Comparison of ENCODE assay signal across 9 cellular contexts in genomic region chr5:42990892-42991291, GRCh38. TPM values are rescaled to one million over a fixed set of nuclear protein-coding genes. Genes with fewer than 3 reads are reported as not detected.
A peak's percentile ranks its signal among the peaks of the same experiment; 100 is the strongest.
DNase-seq lines count a peak whose midpoint lies in the region; ATAC-seq and TF ChIP-seq lines count a peak whose summit lies in the region.
"Had no signal": no experiment of that assay in that cellular context is flagged by ENCODE, and none has a peak within 500 bp of the region (broad histone marks: within the 10 kb centered on the region; RNA-seq: fewer than 3 reads in every experiment).

No MANE protein-coding gene starts in this region.

- peaks cover 0 to 94% (median 66%) of the 10 kb centered on the region in 7 donors for H3K27me3 ChIP-seq in heart right ventricle

- H3K36me3 ChIP-seq in heart right ventricle = peaks cover 0 to 7% (median 0%) of the 10 kb centered on the region in 9 donors
- H3K36me3 ChIP-seq in urinary bladder (ENCODE audit: insufficient read depth) = no peaks in the 10 kb centered on the region

- H3K27ac ChIP-seq in heart right ventricle = peak overlapping the region; percentile 89 to 100 (median 96)
- no peak overlapping the region for H3K27ac ChIP-seq in urinary bladder (ENCODE audit: low read depth)

- no peak for TF ChIP-seq CTCF in heart right ventricle (IDR thresholded peaks at IDR 0.05)
- TF ChIP-seq CTCF in brain (conservative IDR thresholded peaks at IDR 0.05) = no peak

- H3K4me3 ChIP-seq in heart right ventricle = peak overlapping the region in 8 of 10 donors; percentile 53 to 76 (median 67)
- peak overlapping the region; percentile 52 for H3K4me3 ChIP-seq in urinary bladder (ENCODE audit: low read depth, low read length)

- no peaks in the 10 kb centered on the region for H3K36me3 Mint-ChIP-seq in brain
- H3K36me3 Mint-ChIP-seq in naive thymus-derived CD8-positive, alpha-beta T cell = peaks cover 7 to 17% (median 12%) of the 10 kb centered on the region in 3 donors

- H3K4me1 ChIP-seq in heart right ventricle (peaks cover 0 to 79% (median 16%) of the 10 kb centered on the region in 9 donors), urinary bladder (ENCODE audit: insufficient read depth) (no peaks in the 10 kb centered on the region)

- WGBS in heart right ventricle, 2 donors = 78 to 79% methylated on average over 4 of the region's 4 CpGs
- WGBS in urinary bladder = 93% methylated on average over 4 of the region's 4 CpGs

- POLR2A ChIA-PET in naive thymus-derived CD8-positive, alpha-beta T cell (lab: Charles Lee) = interaction anchor here (0.6 to 12.6 kb wide), 15 partner anchors 12 to 494 kb away, joined by 3 to 775 read pairs (median 73); partner anchors contain the start of genes ANXA2R, HMGCS1, TMEM267 and ZNF131

- no peak overlapping the region for H3K27ac Mint-ChIP-seq in brain
- peak overlapping the region; percentile 97 to 100 (median 100) for H3K27ac Mint-ChIP-seq in naive thymus-derived CD8-positive, alpha-beta T cell

- H3K4me1 Mint-ChIP-seq in brain = peaks cover 34% of the 10 kb centered on the region
- H3K4me1 Mint-ChIP-seq in naive thymus-derived CD8-positive, alpha-beta T cell = peaks cover 25 to 61% (median 58%) of the 10 kb centered on the region in 4 donors

- H3K4me3 Mint-ChIP-seq in brain = peak overlapping the region in 3 of 5 experiments; percentile 85 to 92 (median 90)
- peak overlapping the region; percentile 87 to 100 (median 100) for H3K4me3 Mint-ChIP-seq in naive thymus-derived CD8-positive, alpha-beta T cell

- peaks cover 0 to 4% (median 0%) of the 10 kb centered on the region in 11 donors for H3K9me3 ChIP-seq in heart right ventricle

- H3K9me3 Mint-ChIP-seq in brain = peaks cover 20 to 53% (median 24%) of the 10 kb centered on the region in 5 experiments
- peaks cover 0 to 3% (median 0%) of the 10 kb centered on the region in 9 donors for H3K9me3 Mint-ChIP-seq in naive thymus-derived CD8-positive, alpha-beta T cell

- H3K27me3 Mint-ChIP-seq in brain = peaks cover 96% of the 10 kb centered on the region
- H3K27me3 Mint-ChIP-seq in naive thymus-derived CD8-positive, alpha-beta T cell = no peaks in the 10 kb centered on the region

- DNase-seq in heart right ventricle (no peak), Right ventricle myocardium superior (no peak), AG08396 (ENCODE audit: low spot score) (no peak)
- peak in 2 of 10 donors; percentile 2 to 33 for DNase-seq in naive thymus-derived CD8-positive, alpha-beta T cell
- DNase-seq: NCI-H1105 treated with DMSO at 0.1 percent for 48 hours had no signal

- intact Hi-C loops in heart right ventricle (cut with DNase I) (loop anchor here (5.0 to 10.0 kb wide), 5 partner anchors 39 to 79 kb away; partner anchors contain the start of gene ANXA2R (in 2 of the 10)), Right ventricle myocardium superior (cut with DNase I) (loop anchor here (5.0 kb wide), 2 partner anchors 39 to 51 kb away; partner anchors contain the start of gene ANXA2R)

- ATAC-seq in heart right ventricle (no peak), Right ventricle myocardium superior (ENCODE audit: poor library complexity) (no peak), HG03175 (IDR thresholded peaks at IDR 0.05; ENCODE audit: unreplicated experiment) (no peak), HG03520 (IDR thresholded peaks at IDR 0.05; ENCODE audit: unreplicated experiment) (no peak)
- ATAC-seq in naive thymus-derived CD8-positive, alpha-beta T cell = no peak

RNA-seq across cellular contexts. Expression of gene ANXA2R, which starts 49.2 kb away (rescaled TPM):
- 1 to 10 TPM in 4 of 10 donors, under 1 TPM in 6; 0.42 to 1.8 (median 0.87) TPM for total RNA-seq in heart right ventricle
- polyA plus RNA-seq in heart right ventricle = 1 to 10 TPM; 2.4 to 3.4 TPM
- total RNA-seq in Right ventricle myocardium superior = 0.94 TPM
- polyA plus RNA-seq in brain (ENCODE audit: insufficient read depth, low read depth, low replicate concordance) = 10.2 TPM
- total RNA-seq in naive thymus-derived CD8-positive, alpha-beta T cell = 10 to 100 TPM; 65.9 to 72.7 TPM
- 10 to 100 TPM; 51.5 to 69.8 (median 54.8) TPM for polyA plus RNA-seq in naive thymus-derived CD8-positive, alpha-beta T cell
- total RNA-seq in urinary bladder = 3.5 TPM
- polyA plus RNA-seq in urinary bladder = 2.9 TPM

Comparison
In these comparisons a context has a peak if more than half of its experiments do, and no peak if none do; other contexts are left out.
1. H3K27ac Mint-ChIP-seq: peak in naive thymus-derived CD8-positive, alpha-beta T cell (10 of 10); none in brain (0 of 5).
2. RNA of gene ANXA2R, which starts 49.2 kb away (total RNA-seq): 65.9 to 72.7 TPM in naive thymus-derived CD8-positive, alpha-beta T cell; 3.5 TPM in urinary bladder (single experiment), 0.94 TPM in Right ventricle myocardium superior (single experiment) and 0.42 to 1.8 TPM in heart right ventricle; every median in the first group is over 10 times any median in the second.